ENCODE assay signal across 9 cellular contexts in genomic region chr5:54904425-54904824, GRCh38.
A peak's percentile ranks its signal among the peaks of the same experiment; 100 is the strongest.
DNase-seq lines count a peak whose midpoint lies in the region; ATAC-seq and TF ChIP-seq lines count a peak whose summit lies in the region.
"Had no signal": no experiment of that assay in that cellular context is flagged by ENCODE, and none has a peak within 500 bp of the region (broad histone marks: within the 10 kb centered on the region; RNA-seq: fewer than 3 reads in every experiment).

No MANE protein-coding gene starts in this region.

- no peak overlapping the region for H3K27ac ChIP-seq in HEK293 (ENCODE audit: extremely low read depth, low read depth, low read length)

- H3K27ac Mint-ChIP-seq in activated naive CD4-positive, alpha-beta T cell treated with anti-CD3 and anti-CD28 coated beads, Interleukin-2, amount 50 U/mL, for 72 hours = no peak overlapping the region

- H3K4me3 ChIP-seq in BE2C (ENCODE audit: low read depth, low read length) = no peak overlapping the region
- H3K4me3 ChIP-seq in HEK293 (ENCODE audit: low read depth, low read length) = no peak overlapping the region

- peak; percentile 61 for TF ChIP-seq CTCF in BE2C (IDR thresholded peaks at IDR 0.05; ENCODE audit: low read depth, low read length)
- peak; percentile 37; the same call in 1 of the 2 replicates for TF ChIP-seq CTCF in HEK293 (tag by site-specific recombination; IDR thresholded peaks at IDR 0.05)

- H3K36me3 Mint-ChIP-seq in activated naive CD4-positive, alpha-beta T cell treated with anti-CD3 and anti-CD28 coated beads, Interleukin-2, amount 50 U/mL, for 72 hours = no peaks in the 10 kb centered on the region

- DNase-seq in BE2C (no peak), SW480 (ENCODE audit: low spot score) (peak; percentile 36), iPS-NIHi7 (ENCODE audit: extremely low spot score) (peak; percentile 70), hippocampal formation (lab: John Stamatoyannopoulos, UW) (no peak), KBM-7 (no peak), mucosa of gallbladder (ENCODE audit: low spot score) (no peak)
- no peak for DNase-seq in activated naive CD4-positive, alpha-beta T cell treated with anti-CD3 and anti-CD28 coated beads, Interleukin-2, amount 50 U/mL, for 72 hours (ENCODE audit: low spot score in 2 of 2)

- in situ Hi-C loops in KBM-7 (cut with MboI; ENCODE audit: low pct_unique_long_range_greater_than_20kb, low sequenced_read_pairs) = loop anchor here (10.0 kb wide), 1 partner anchor 250 kb away; no protein-coding TSS in a partner anchor

- CTCF ChIA-PET in HEK293 (lab: Yijun Ruan, JAX) = interaction anchor here (0.6 to 7.1 kb wide), 29 partner anchors 8 to 615 kb away, joined by 3 to 89 read pairs (median 4); partner anchors contain the start of gene GPX8

- ATAC-seq in activated naive CD4-positive, alpha-beta T cell treated with anti-CD3 and anti-CD28 coated beads, Interleukin-2, amount 50 U/mL, for 72 hours = no peak

- peaks cover 5% of the 10 kb centered on the region for H3K27me3 ChIP-seq in BE2C

- H3K9me3 Mint-ChIP-seq in activated naive CD4-positive, alpha-beta T cell treated with anti-CD3 and anti-CD28 coated beads, Interleukin-2, amount 50 U/mL, for 72 hours = no peaks in the 10 kb centered on the region
- H3K9me3 Mint-ChIP-seq: central memory CD8-positive, alpha-beta T cell had no signal

- H3K36me3 ChIP-seq in BE2C (no peaks in the 10 kb centered on the region), HEK293 (ENCODE audit: control insufficient read depth in 2 of 2, insufficient read depth in 1 of 2, low read length in 2 of 2) (no peaks in the 10 kb centered on the region)

- H3K4me1 ChIP-seq in BE2C = no peaks in the 10 kb centered on the region
- no peaks in the 10 kb centered on the region for H3K4me1 ChIP-seq in HEK293 (ENCODE audit: control insufficient read depth, insufficient read depth, low read length)

- POLR2A ChIA-PET in HEK293 (lab: Yijun Ruan, JAX) = interaction anchor here (1.5 kb wide), 1 partner anchor 255 kb away, joined by 4 read pairs; no protein-coding TSS in a partner anchor

- H3K9me3 ChIP-seq in BE2C (no peaks in the 10 kb centered on the region), HEK293 (ENCODE audit: control insufficient read depth, insufficient read depth, low read depth, low read length) (no peaks in the 10 kb centered on the region)

TF ChIP-seq in HEK293, 187 proteins besides CTCF, POLR2A, EP300 and RAD21:
- TF ChIP-seq ZNF23 (tag by site-specific recombination; IDR thresholded peaks at IDR 0.05; ENCODE audit: borderline replicate concordance) (no peak), ZNF692 (tag by site-specific recombination; IDR thresholded peaks at IDR 0.05) (no peak), ZNF654 (tag by site-specific recombination; IDR thresholded peaks at IDR 0.05; ENCODE audit: low read depth) (peak; percentile 55)
TF ChIP-seq in HEK293: peak in this region for 1.

Comparison
In these comparisons a context has a peak if more than half of its experiments do, and no peak if none do; other contexts are left out.
1. DNase-seq: peak in SW480 (single experiment) and iPS-NIHi7 (single experiment); none in BE2C (single experiment), hippocampal formation (0 of 2), KBM-7 (single experiment), activated naive CD4-positive, alpha-beta T cell treated with anti-CD3 and anti-CD28 coated beads, Interleukin-2, amount 50 U/mL, for 72 hours (0 of 2) and mucosa of gallbladder (single experiment).